22 cellular contexts compared by ENCODE assay signal in the genomic region with DNA sequence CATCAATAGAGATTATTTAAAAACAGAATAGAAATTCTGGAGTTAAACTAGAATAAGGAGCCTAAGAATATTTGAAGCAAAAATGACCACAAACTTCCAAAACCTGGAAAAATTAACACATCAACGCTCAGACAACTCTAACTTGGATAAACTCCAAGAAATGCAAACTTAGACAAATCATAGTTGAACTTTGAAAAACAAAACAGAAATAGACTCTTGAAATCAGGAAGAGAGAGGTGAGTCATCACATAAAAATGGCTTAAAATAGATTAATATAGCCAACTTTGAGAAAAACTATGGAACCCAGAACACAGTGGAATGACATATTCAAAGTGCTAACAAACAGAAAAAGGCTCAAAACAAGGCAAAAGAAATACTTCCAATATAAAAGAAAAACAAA.
DNase-seq lines count a peak whose midpoint lies in the region; ATAC-seq, FAIRE-seq and TF ChIP-seq lines count a peak whose summit lies in the region.
"Had no signal": no experiment of that assay in that cellular context is flagged by ENCODE, and none has a peak within 500 bp of the region (broad histone marks: within the 10 kb centered on the region; RNA-seq: fewer than 3 reads in every experiment).

No MANE protein-coding gene starts in this region.

- H3K9ac ChIP-seq in kidney (ENCODE audit: low read length in 2 of 2) = no peak overlapping the region
- H3K9ac ChIP-seq: GM23248 had no signal

- H3K9me3 ChIP-seq in naive thymus-derived CD4-positive, alpha-beta T cell (ENCODE audit: control insufficient read depth in 2 of 3, low read length in 3 of 3) = peaks cover 0 to 5% (median 0%) of the 10 kb centered on the region in 3 experiments
- peaks cover 0 to 4% of the 10 kb centered on the region in 2 donors for H3K9me3 ChIP-seq in kidney (ENCODE audit: control insufficient read depth in 1 of 2, low read length in 2 of 2)
- H3K9me3 ChIP-seq: upper lobe of right lung had no signal

- H3K4me3 ChIP-seq in naive thymus-derived CD4-positive, alpha-beta T cell (ENCODE audit: low read length) = no peak overlapping the region
- no peak overlapping the region for H3K4me3 ChIP-seq in kidney (ENCODE audit: low read length in 2 of 2)
- H3K4me3 ChIP-seq: GM23248, left lung, upper lobe of right lung had no signal

- peaks cover 11% of the 10 kb centered on the region for H3K4me1 Mint-ChIP-seq in mesothelial cell of epicardium
- no peaks in the 10 kb centered on the region for H3K4me1 Mint-ChIP-seq in naive thymus-derived CD4-positive, alpha-beta T cell
- H3K4me1 Mint-ChIP-seq: activated naive CD4-positive, alpha-beta T cell treated with anti-CD3 and anti-CD28 coated beads, Interleukin-2, amount 50 U/mL, for 24 hours had no signal

- CTCF ChIA-PET in naive thymus-derived CD4-positive, alpha-beta T cell (lab: Charles Lee) = no interaction called here

- H3K27ac ChIP-seq in naive thymus-derived CD4-positive, alpha-beta T cell (ENCODE audit: low read depth, low read length) = no peak overlapping the region
- no peak overlapping the region for H3K27ac ChIP-seq in kidney (ENCODE audit: low read depth in 2 of 2, low read length in 2 of 2)
- H3K27ac ChIP-seq: GM23248, left lung, upper lobe of right lung had no signal

- H3K4me1 ChIP-seq in naive thymus-derived CD4-positive, alpha-beta T cell (ENCODE audit: control insufficient read depth in 2 of 2, insufficient read depth in 2 of 2, low read length in 2 of 2) = no peaks in the 10 kb centered on the region
- no peaks in the 10 kb centered on the region for H3K4me1 ChIP-seq in kidney (ENCODE audit: control insufficient read depth in 1 of 2, insufficient read depth in 1 of 2, low read depth in 1 of 2, low read length in 2 of 2)
- H3K4me1 ChIP-seq: left lung, upper lobe of right lung had no signal

- in situ Hi-C loops in Caki2 (cut with HindIII; ENCODE audit: low pct_unique_long_range_greater_than_20kb, low sequenced_read_pairs) = no loop called here

- peaks cover 0 to 3% (median 0%) of the 10 kb centered on the region in 3 experiments for H3K36me3 ChIP-seq in naive thymus-derived CD4-positive, alpha-beta T cell (ENCODE audit: control insufficient read depth in 2 of 3, insufficient read depth in 3 of 3, low read length in 3 of 3)
- H3K36me3 ChIP-seq in kidney (ENCODE audit: control insufficient read depth in 1 of 2, insufficient read depth in 2 of 2, low read length in 2 of 2) = no peaks in the 10 kb centered on the region
- H3K36me3 ChIP-seq: left lung, upper lobe of right lung had no signal

- DNase-seq in Caki2 (ENCODE audit: low read depth) (peak; percentile 1), mesothelial cell of epicardium (ENCODE audit: low spot score in 2 of 2, unreplicated experiment in 2 of 2) (no peak), AG08395 (ENCODE audit: low spot score) (no peak), cerebellar nuclear complex (lab: John Stamatoyannopoulos, UW) (no peak), kidney (no peak)
- no peak for DNase-seq in naive thymus-derived CD4-positive, alpha-beta T cell
- DNase-seq: ACHN; activated T-cell treated with anti-CD3 and anti-CD28 coated beads, Interleukin-2, amount 50 U/mL, for 24 hours; CD8-positive, alpha-beta T cell; DMS79 treated with DMSO at 0.1 percent for 48 hours; GM23248; left lung; NCI-H146; occipital lobe; right cardiac atrium; stimulated activated CD4-positive, alpha-beta T cell treated with anti-CD3 and anti-CD28 coated beads, Interleukin-1b, Interleukin-23, amount 100 ng/mL, for 48 hours; upper lobe of right lung had no signal

- peaks cover 38% of the 10 kb centered on the region for H3K9me3 Mint-ChIP-seq in mesothelial cell of epicardium
- peaks cover 2 to 45% (median 17%) of the 10 kb centered on the region in 11 donors for H3K9me3 Mint-ChIP-seq in naive thymus-derived CD4-positive, alpha-beta T cell

- peak; percentile 33 for FAIRE-seq in endometrium (lab: Jason Lieb, UNC)
- FAIRE-seq in kidney (lab: Jason Lieb, UNC) = no peak
- FAIRE-seq: frontal cortex had no signal

- H3K27ac Mint-ChIP-seq in mesothelial cell of epicardium = peak overlapping the region; percentile 36
- no peak overlapping the region for H3K27ac Mint-ChIP-seq in naive thymus-derived CD4-positive, alpha-beta T cell
- H3K27ac Mint-ChIP-seq: activated naive CD4-positive, alpha-beta T cell treated with anti-CD3 and anti-CD28 coated beads, Interleukin-2, amount 50 U/mL, for 24 hours; activated T-cell treated with anti-CD3 and anti-CD28 coated beads, Interleukin-2, amount 50 U/mL, for 24 hours; CD8-positive, alpha-beta T cell; stimulated activated naive CD8-positive, alpha-beta T cell treated with anti-CD3 and anti-CD28 coated beads, Interleukin-15, Interleukin-2, amounts not matched to agents 100 ng/mL and 50 ng/mL, for 24 hours had no signal

- no peaks in the 10 kb centered on the region for H3K27me3 ChIP-seq in naive thymus-derived CD4-positive, alpha-beta T cell (ENCODE audit: control insufficient read depth in 2 of 2, insufficient read depth in 2 of 2, low read length in 2 of 2)
- H3K27me3 ChIP-seq: left lung, upper lobe of right lung had no signal

- no peak for TF ChIP-seq CTCF in mesothelial cell of epicardium (IDR thresholded peaks at IDR 0.05; ENCODE audit: unreplicated experiment)
- TF ChIP-seq CTCF in kidney (IDR thresholded peaks at IDR 0.05; ENCODE audit: borderline replicate concordance, extremely low read depth, insufficient read depth) = no peak

- no peaks in the 10 kb centered on the region for H3K27me3 Mint-ChIP-seq in mesothelial cell of epicardium (ENCODE audit: low read depth)
- H3K27me3 Mint-ChIP-seq in naive thymus-derived CD4-positive, alpha-beta T cell = no peaks in the 10 kb centered on the region
- H3K27me3 Mint-ChIP-seq: activated naive CD4-positive, alpha-beta T cell treated with anti-CD3 and anti-CD28 coated beads, Interleukin-2, amount 50 U/mL, for 24 hours; activated T-cell treated with anti-CD3 and anti-CD28 coated beads, Interleukin-2, amount 50 U/mL, for 24 hours; stimulated activated naive CD8-positive, alpha-beta T cell treated with anti-CD3 and anti-CD28 coated beads, Interleukin-15, Interleukin-2, amounts not matched to agents 100 ng/mL and 50 ng/mL, for 24 hours had no signal

- POLR2A ChIA-PET in naive thymus-derived CD4-positive, alpha-beta T cell (lab: Charles Lee) = no interaction called here

- peaks cover 20% of the 10 kb centered on the region for H3K36me3 Mint-ChIP-seq in mesothelial cell of epicardium
- no peaks in the 10 kb centered on the region for H3K36me3 Mint-ChIP-seq in naive thymus-derived CD4-positive, alpha-beta T cell
- H3K36me3 Mint-ChIP-seq: activated naive CD4-positive, alpha-beta T cell treated with anti-CD3 and anti-CD28 coated beads, Interleukin-2, amount 50 U/mL, for 24 hours; CD8-positive, alpha-beta T cell had no signal

- ATAC-seq in SK-N-SH treated with all-trans-retinoic acid at 6 μM for 48 hours = peak; percentile 58
- no peak for ATAC-seq in naive thymus-derived CD4-positive, alpha-beta T cell
- ATAC-seq: CD8-positive, alpha-beta T cell; left lung; right cardiac atrium; upper lobe of right lung had no signal

- intact Hi-C loops in naive thymus-derived CD4-positive, alpha-beta T cell (cut with micrococcal nuclease) = loop anchor here in 1 of 2 donors (1.0 kb wide), 1 partner anchor 21 kb away; no protein-coding TSS in a partner anchor
- intact Hi-C loops in kidney (cut with DNase I) = no loop called here

- H3K4me3 Mint-ChIP-seq in mesothelial cell of epicardium = no peak overlapping the region
- no peak overlapping the region for H3K4me3 Mint-ChIP-seq in naive thymus-derived CD4-positive, alpha-beta T cell
- H3K4me3 Mint-ChIP-seq: activated naive CD4-positive, alpha-beta T cell treated with anti-CD3 and anti-CD28 coated beads, Interleukin-2, amount 50 U/mL, for 24 hours; activated T-cell treated with anti-CD3 and anti-CD28 coated beads, Interleukin-2, amount 50 U/mL, for 24 hours; CD8-positive, alpha-beta T cell; stimulated activated naive CD8-positive, alpha-beta T cell treated with anti-CD3 and anti-CD28 coated beads, Interleukin-15, Interleukin-2, amounts not matched to agents 100 ng/mL and 50 ng/mL, for 24 hours had no signal

TF ChIP-seq in SK-N-SH treated with all-trans-retinoic acid at 6 μM for 48 hours, 23 proteins besides CTCF, POLR2A, EP300 and RAD21:
- no peak for TF ChIP-seq GLIS3 (CRISPR knock-in tag; IDR thresholded peaks at IDR 0.05)
- no peak for TF ChIP-seq SNAI2 (CRISPR knock-in tag; IDR thresholded peaks at IDR 0.05)
- peak; percentile 36; the same call in 1 of the 2 replicates for TF ChIP-seq ISL1 (CRISPR knock-in tag; IDR thresholded peaks at IDR 0.05)
- no peak for TF ChIP-seq ESRRG (CRISPR knock-in tag; IDR thresholded peaks at IDR 0.05)
